Comparison of ENCODE assay signal across 19 cellular contexts in the genomic region with DNA sequence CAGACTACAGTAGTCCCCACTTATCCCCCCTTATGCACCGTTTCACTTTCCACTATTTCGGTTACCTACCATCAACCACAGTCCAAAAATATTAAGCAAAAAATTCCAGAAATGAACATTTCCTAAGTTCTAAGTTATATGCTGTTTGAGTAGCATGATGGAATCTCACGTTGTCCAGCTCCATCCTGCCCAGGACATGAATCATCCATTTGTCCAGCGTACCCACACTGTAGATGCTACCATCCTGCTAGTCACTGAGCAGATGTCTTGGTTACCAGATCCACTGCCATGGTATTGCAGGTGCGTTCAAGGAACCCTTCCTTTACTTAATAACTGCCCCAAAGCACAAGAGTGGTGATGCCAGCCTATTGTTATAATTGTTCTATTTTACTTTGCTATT.
"Had no signal": no experiment of that assay in that cellular context is flagged by ENCODE, and none has a peak within 500 bp of the region (broad histone marks: within the 10 kb centered on the region; RNA-seq: fewer than 3 reads in every experiment).

No MANE protein-coding gene starts in this region.

- H3K4me3 Mint-ChIP-seq: activated CD4-positive, alpha-beta T cell treated with anti-CD3 and anti-CD28 coated beads, Interleukin-2, amount 10 ng/mL, durations not matched to agents 7 days and 5 days; central memory CD8-positive, alpha-beta T cell; nephron; T-helper 2 cell treated with Interferon-gamma antibody and Interleukin-4, amounts not matched to agents 5 μg/mL and 100 μg/mL, for 36 hours had no signal

- H3K27ac ChIP-seq: left lung, SJSA1 had no signal

- H3K27ac Mint-ChIP-seq: activated CD4-positive, alpha-beta T cell treated with anti-CD3 and anti-CD28 coated beads, Interleukin-2, amount 10 ng/mL, durations not matched to agents 7 days and 5 days; activated T-helper 2 cell treated with anti-CD3 and anti-CD28 coated beads, Interferon-gamma antibody, Interleukin-2, Interleukin-4, amounts not matched to agents 10 μg/mL and 5 μg/mL and 100 μg/mL, durations not matched to agents 14 hours and 24 hours and 36 hours; nephron; T-helper 2 cell treated with Interferon-gamma antibody and Interleukin-4, amounts not matched to agents 5 μg/mL and 100 μg/mL, for 36 hours had no signal

- ATAC-seq: body of pancreas, left lung had no signal

- H3K27me3 Mint-ChIP-seq: activated CD4-positive, alpha-beta T cell treated with anti-CD3 and anti-CD28 coated beads, Interleukin-2, amount 10 ng/mL, durations not matched to agents 7 days and 5 days; central memory CD8-positive, alpha-beta T cell had no signal

- H3K27me3 ChIP-seq: body of pancreas, left lung, right atrium auricular region, SJSA1, stomach, tibial nerve, uterus had no signal

- H3K9me3 Mint-ChIP-seq: activated CD4-positive, alpha-beta T cell treated with anti-CD3 and anti-CD28 coated beads, Interleukin-2, amount 10 ng/mL, durations not matched to agents 7 days and 5 days; activated T-helper 2 cell treated with anti-CD3 and anti-CD28 coated beads, Interferon-gamma antibody, Interleukin-2, Interleukin-4, amounts not matched to agents 10 μg/mL and 5 μg/mL and 100 μg/mL, durations not matched to agents 14 hours and 24 hours and 36 hours; central memory CD8-positive, alpha-beta T cell; nephron; T-helper 2 cell treated with Interferon-gamma antibody and Interleukin-4, amounts not matched to agents 5 μg/mL and 100 μg/mL, for 36 hours had no signal

- H3K4me3 ChIP-seq: body of pancreas, left lung, right atrium auricular region, SJSA1, stomach, tibial nerve, uterus had no signal

- DNase-seq: activated CD4-positive, alpha-beta T cell treated with anti-CD3 and anti-CD28 coated beads, Interleukin-2, amount 10 ng/mL, durations not matched to agents 7 days and 5 days; activated CD4-positive, CD25-positive, alpha-beta regulatory T cell; activated CD8-positive, alpha-beta memory T cell treated with anti-CD3 and anti-CD28 coated beads for 24 hours; activated naive CD4-positive, alpha-beta T cell treated with anti-CD3 and anti-CD28 coated beads, Interleukin-2, amount 50 U/mL, for 16 hours; activated T-cell treated with anti-CD3 and anti-CD28 coated beads for 4 hours; body of pancreas; hippocampal formation; left lung; nucleus accumbens; posterior cingulate gyrus; stomach; uterus had no signal

- H3K9me3 ChIP-seq: body of pancreas, left lung, right atrium auricular region, SJSA1, stomach, tibial nerve, uterus had no signal

- H3K36me3 ChIP-seq: left lung, right atrium auricular region, SJSA1, stomach, tibial nerve, uterus had no signal
